Comparison of ENCODE assay signal across 8 cellular contexts in the genomic region with DNA sequence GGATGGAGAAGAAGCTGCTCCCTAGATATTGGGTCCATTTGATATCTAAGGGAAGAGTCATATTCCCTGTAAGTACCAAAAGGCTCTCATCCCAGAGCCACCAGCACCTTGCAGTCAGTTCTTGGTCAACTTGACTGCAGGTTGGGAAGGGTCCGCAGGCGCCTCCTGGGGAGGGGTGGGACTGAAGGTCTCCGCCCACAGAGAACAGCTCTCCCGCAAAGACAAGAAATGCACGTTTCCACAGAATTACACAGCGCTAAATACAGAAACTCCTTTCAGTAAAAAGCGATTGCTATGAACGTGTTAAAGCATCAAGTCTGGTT.
DNase-seq lines count a peak whose midpoint lies in the region; TF ChIP-seq lines count a peak whose summit lies in the region.

No MANE protein-coding gene starts in this region.

- H3K9ac ChIP-seq in HUES6 (ENCODE audit: low read length) (peak overlapping the region; percentile 93), mucosa of rectum (ENCODE audit: low read depth in 1 of 2, low read length in 2 of 2) (peak overlapping the region; percentile 82 to 83)

- peaks cover 4% of the 10 kb centered on the region for H3K4me1 ChIP-seq in HUES6 (ENCODE audit: control insufficient read depth, insufficient read depth, low read length)
- H3K4me1 ChIP-seq in mucosa of rectum (ENCODE audit: control insufficient read depth in 2 of 2, insufficient read depth in 2 of 2, low read length in 2 of 2) = peaks cover 16 to 19% of the 10 kb centered on the region in 2 donors

- H3K27me3 ChIP-seq in HUES6 (ENCODE audit: control insufficient read depth, insufficient read depth, low read length) = no peaks in the 10 kb centered on the region
- H3K27me3 ChIP-seq in mucosa of rectum (ENCODE audit: control insufficient read depth in 2 of 2, insufficient read depth in 2 of 2, low read length in 2 of 2) = no peaks in the 10 kb centered on the region

- H3K27ac ChIP-seq in 22Rv1 (peak overlapping the region; percentile 99), HUES6 (ENCODE audit: low read depth, low read length) (peak overlapping the region; percentile 78), mucosa of rectum (ENCODE audit: low read depth in 2 of 2, low read length in 2 of 2) (peak overlapping the region; percentile 99 to 100)

- peaks cover 2% of the 10 kb centered on the region; the same call in 1 of the 2 replicates for H3K36me3 ChIP-seq in HUES6 (ENCODE audit: control insufficient read depth, insufficient read depth, low read length)
- H3K36me3 ChIP-seq in mucosa of rectum (ENCODE audit: control insufficient read depth in 2 of 2, insufficient read depth in 2 of 2, low read length in 2 of 2) = no peaks in the 10 kb centered on the region

- DNase-seq in cardiac fibroblast (ENCODE audit: low read depth in 2 of 2) = no peak
- no peak for DNase-seq in kidney tubule cell (ENCODE audit: low spot score)
- DNase-seq in stimulated activated naive CD4-positive, alpha-beta T cell treated with Interleukin-2 at 50 U/mL for 16 hours (lab: John Stamatoyannopoulos, UW) = no peak
- no peak for DNase-seq in germinal center (ENCODE audit: low spot score)
- DNase-seq in activated CD8-positive, alpha-beta memory T cell treated with anti-CD3 and anti-CD28 coated beads for 24 hours = no peak

- H3K9me3 ChIP-seq in HUES6 (ENCODE audit: control insufficient read depth, insufficient read depth, low read depth, low read length) = no peaks in the 10 kb centered on the region
- H3K9me3 ChIP-seq in mucosa of rectum (ENCODE audit: control insufficient read depth in 2 of 2, low read length in 2 of 2) = no peaks in the 10 kb centered on the region

- no peak for TF ChIP-seq CTCF in 22Rv1 (IDR thresholded peaks at IDR 0.05)
- TF ChIP-seq CTCF in cardiac fibroblast (IDR thresholded peaks at IDR 0.05; ENCODE audit: low read depth, low read length) = no peak

- H3K4me3 ChIP-seq in HUES6 (ENCODE audit: low read depth, low read length) (peak overlapping the region; percentile 93), cardiac fibroblast (replicated peaks in 1 of 2; ENCODE audit: low read depth in 2 of 2, low read length in 2 of 2) (peak overlapping the region; percentile 62 to 65), mucosa of rectum (ENCODE audit: low read length in 2 of 2) (peak overlapping the region; percentile 76 to 82)
